ENCODE assay signal across 20 cellular contexts in genomic region chr2:208142925-208143799, GRCh38. TPM values are rescaled to one million over a fixed set of nuclear protein-coding genes. Genes with fewer than 3 reads are reported as not detected.
A peak's percentile ranks its signal among the peaks of the same experiment; 100 is the strongest.
DNase-seq lines count a peak whose midpoint lies in the region; ATAC-seq and TF ChIP-seq lines count a peak whose summit lies in the region.
"Had no signal": no experiment of that assay in that cellular context is flagged by ENCODE, and none has a peak within 500 bp of the region (broad histone marks: within the 10 kb centered on the region; RNA-seq: fewer than 3 reads in every experiment).

No MANE protein-coding gene starts in this region.

- POLR2A ChIA-PET in PC-9 (lab: Charles Lee; ENCODE audit: unreplicated experiment), result no interaction called here

- no peak overlapping the region for H2AFZ ChIP-seq in PC-9

- peak overlapping the region; percentile 1 for H3K27ac ChIP-seq in iPS-20b (ENCODE audit: low read length)
- H3K27ac ChIP-seq in PC-9, result no peak overlapping the region
- H3K27ac ChIP-seq: brain microvascular endothelial cell, heart right ventricle, KMS-11 had no signal

- DNase-seq in COLO668 (lab: John Stamatoyannopoulos, UW; ENCODE audit: unreplicated experiment) (peak; percentile 31), NCI-H748 (lab: John Stamatoyannopoulos, UW; ENCODE audit: unreplicated experiment) (peak; percentile 93), PC-9 (no peak), T-helper 9 cell (no peak), mesenteric fat pad (ENCODE audit: low spot score) (no peak)
- DNase-seq in activated naive CD4-positive, alpha-beta T cell treated with anti-CD3 and anti-CD28 coated beads, Interleukin-2, amount 50 U/mL, for 72 hours (ENCODE audit: low spot score in 2 of 2), result no peak
- DNase-seq: activated CD4-positive, alpha-beta T cell treated with anti-CD3 and anti-CD28 coated beads, Interleukin-2, amount 50 U/mL, for 4 hours; activated T-cell treated with anti-CD3 and anti-CD28 coated beads, Interleukin-2, amount 50 U/mL, for 24 hours; brain microvascular endothelial cell; heart right ventricle; left colon; NCI-H187 had no signal

- CTCF ChIA-PET in PC-9 (lab: Charles Lee), result no interaction called here

- H3K36me3 ChIP-seq in ES-I3 (ENCODE audit: insufficient read depth, low read length) (no peaks in the 10 kb centered on the region), iPS-20b (ENCODE audit: insufficient read depth, low read depth, low read length) (no peaks in the 10 kb centered on the region), PC-9 (ENCODE audit: low read depth) (no peaks in the 10 kb centered on the region)
- H3K36me3 ChIP-seq: brain microvascular endothelial cell, heart right ventricle had no signal

- no peak for ATAC-seq in activated naive CD4-positive, alpha-beta T cell treated with anti-CD3 and anti-CD28 coated beads, Interleukin-2, amount 50 U/mL, for 72 hours
- ATAC-seq: esophagus mucosa, heart right ventricle, left colon had no signal

- no peak for TF ChIP-seq CTCF in PC-9 (conservative IDR thresholded peaks at IDR 0.05)

- no peaks in the 10 kb centered on the region for H4K20me1 ChIP-seq in PC-9 (ENCODE audit: insufficient read depth)

- H3K79me2 ChIP-seq in PC-9 (ENCODE audit: low read depth), result no peaks in the 10 kb centered on the region

- H3K4me2 ChIP-seq in PC-9, result no peak overlapping the region
- H3K4me2 ChIP-seq: KMS-11 had no signal

- peak overlapping the region; percentile 9; the same call in 1 of the 2 replicates for H3K9ac ChIP-seq in ES-I3 (ENCODE audit: low read depth, low read length)
- H3K9ac ChIP-seq in iPS-20b (ENCODE audit: low read depth, low read length), result peak overlapping the region; percentile 49; the same call in 1 of the 2 replicates
- H3K9ac ChIP-seq: KMS-11 had no signal

- H3K27ac Mint-ChIP-seq in activated naive CD4-positive, alpha-beta T cell treated with anti-CD3 and anti-CD28 coated beads, Interleukin-2, amount 50 U/mL, for 72 hours, result no peak overlapping the region
- H3K27ac Mint-ChIP-seq: activated naive CD8-positive, alpha-beta T cell; activated T-cell treated with anti-CD3 and anti-CD28 coated beads, Interleukin-2, amount 50 U/mL, for 24 hours had no signal

- intact Hi-C loops in PC-9 (cut with micrococcal nuclease; ENCODE audit: unreplicated experiment), result no loop called here

- H3K4me3 ChIP-seq in iPS-20b (ENCODE audit: low read length) (no peak overlapping the region), PC-9 (no peak overlapping the region)
- H3K4me3 ChIP-seq: heart right ventricle had no signal

- no peaks in the 10 kb centered on the region for H3K9me2 ChIP-seq in PC-9 (ENCODE audit: insufficient read depth)

- H3K27me3 ChIP-seq in iPS-20b (ENCODE audit: insufficient read depth, low read length) (no peaks in the 10 kb centered on the region), PC-9 (ENCODE audit: insufficient read depth, low read depth) (no peaks in the 10 kb centered on the region)
- H3K27me3 ChIP-seq: brain microvascular endothelial cell, heart right ventricle had no signal

- peaks cover under 1 to 3% of the 10 kb centered on the region in 2 donors for H3K36me3 Mint-ChIP-seq in activated naive CD4-positive, alpha-beta T cell treated with anti-CD3 and anti-CD28 coated beads, Interleukin-2, amount 50 U/mL, for 72 hours

- BruUV-seq in PC-9 (replicated peaks; lab: Mats Ljungman, UMichigan), result no TSS peak

- H3F3A ChIP-seq in PC-9 (ENCODE audit: insufficient read depth, low read depth), result no peaks in the 10 kb centered on the region

- H3K4me1 ChIP-seq in ES-I3 (ENCODE audit: insufficient read depth, low read length) (peaks cover 12% of the 10 kb centered on the region), iPS-20b (ENCODE audit: insufficient read depth, low read length) (peaks cover 11% of the 10 kb centered on the region; the same call in 1 of the 2 replicates), PC-9 (replicated peaks; ENCODE audit: insufficient read depth) (no peaks in the 10 kb centered on the region)
- H3K4me1 ChIP-seq: heart right ventricle had no signal

- peaks cover 0 to under 1% of the 10 kb centered on the region in 2 donors for H3K9me3 Mint-ChIP-seq in activated naive CD4-positive, alpha-beta T cell treated with anti-CD3 and anti-CD28 coated beads, Interleukin-2, amount 50 U/mL, for 72 hours

- H3K9me3 ChIP-seq in ES-I3 (ENCODE audit: control insufficient read depth, insufficient read depth, low read length), result no peaks in the 10 kb centered on the region; the same call in 1 of the 2 replicates
- peaks cover 2% of the 10 kb centered on the region for H3K9me3 ChIP-seq in iPS-20b (ENCODE audit: insufficient read depth, low read depth, low read length)
- H3K9me3 ChIP-seq in PC-9 (ENCODE audit: insufficient read depth, low read depth), result no peaks in the 10 kb centered on the region

RNA-seq across cellular contexts. Expression of gene CRYGB, which starts 2.8 kb away (rescaled TPM):
- total RNA-seq in PC-9 (2021) (not detected in 2 replicates), mesenteric fat pad (not detected)
- not detected for total RNA-seq in activated naive CD4-positive, alpha-beta T cell treated with anti-CD3 and anti-CD28 coated beads, Interleukin-2, amount 50 U/mL, for 72 hours
- total RNA-seq: dermis microvascular lymphatic vessel endothelial cell, esophagus mucosa, heart right ventricle, left colon, myocyte, renal cortical epithelial cell had no signal

RNA-seq across cellular contexts. Expression of gene CRYGC, which starts 13.5 kb away (rescaled TPM):
- total RNA-seq in PC-9 (2021) (not detected in 2 replicates), mesenteric fat pad (not detected)
- not detected for total RNA-seq in activated naive CD4-positive, alpha-beta T cell treated with anti-CD3 and anti-CD28 coated beads, Interleukin-2, amount 50 U/mL, for 72 hours
- total RNA-seq: dermis microvascular lymphatic vessel endothelial cell, esophagus mucosa, heart right ventricle, left colon, myocyte, renal cortical epithelial cell had no signal

RNA-seq across cellular contexts. Expression of gene CRYGD, which starts 18.8 kb away (rescaled TPM):
- total RNA-seq in PC-9 (2021), result not detected in 2 replicates
- total RNA-seq in activated naive CD4-positive, alpha-beta T cell treated with anti-CD3 and anti-CD28 coated beads, Interleukin-2, amount 50 U/mL, for 72 hours, result not detected
- total RNA-seq in mesenteric fat pad, result not detected
- total RNA-seq: dermis microvascular lymphatic vessel endothelial cell, esophagus mucosa, heart right ventricle, left colon, myocyte, renal cortical epithelial cell had no signal

RNA-seq across cellular contexts. Expression of gene CRYGA, which starts 20.2 kb away (rescaled TPM):
- total RNA-seq in PC-9 (2021) (not detected in 2 replicates), mesenteric fat pad (not detected)
- total RNA-seq in activated naive CD4-positive, alpha-beta T cell treated with anti-CD3 and anti-CD28 coated beads, Interleukin-2, amount 50 U/mL, for 72 hours, result not detected
- total RNA-seq: dermis microvascular lymphatic vessel endothelial cell, esophagus mucosa, heart right ventricle, left colon, myocyte, renal cortical epithelial cell had no signal

RNA-seq across cellular contexts. Expression of gene C2orf80, which starts 46.7 kb away (rescaled TPM):
- not detected in 2 replicates for total RNA-seq in PC-9 (2021)
- total RNA-seq in activated naive CD4-positive, alpha-beta T cell treated with anti-CD3 and anti-CD28 coated beads, Interleukin-2, amount 50 U/mL, for 72 hours, result not detected
- not detected for total RNA-seq in mesenteric fat pad
- total RNA-seq: dermis microvascular lymphatic vessel endothelial cell, esophagus mucosa, heart right ventricle, left colon, myocyte, renal cortical epithelial cell had no signal

Comparison
In these comparisons a context has a peak if more than half of its experiments do, and no peak if none do; other contexts are left out.
1. DNase-seq: peak in COLO668 (single experiment) and NCI-H748 (single experiment); none in PC-9 (0 of 2), activated naive CD4-positive, alpha-beta T cell treated with anti-CD3 and anti-CD28 coated beads, Interleukin-2, amount 50 U/mL, for 72 hours (0 of 2), T-helper 9 cell (single experiment) and mesenteric fat pad (single experiment).